1 cellular context compared by ENCODE assay signal in the genomic region with DNA sequence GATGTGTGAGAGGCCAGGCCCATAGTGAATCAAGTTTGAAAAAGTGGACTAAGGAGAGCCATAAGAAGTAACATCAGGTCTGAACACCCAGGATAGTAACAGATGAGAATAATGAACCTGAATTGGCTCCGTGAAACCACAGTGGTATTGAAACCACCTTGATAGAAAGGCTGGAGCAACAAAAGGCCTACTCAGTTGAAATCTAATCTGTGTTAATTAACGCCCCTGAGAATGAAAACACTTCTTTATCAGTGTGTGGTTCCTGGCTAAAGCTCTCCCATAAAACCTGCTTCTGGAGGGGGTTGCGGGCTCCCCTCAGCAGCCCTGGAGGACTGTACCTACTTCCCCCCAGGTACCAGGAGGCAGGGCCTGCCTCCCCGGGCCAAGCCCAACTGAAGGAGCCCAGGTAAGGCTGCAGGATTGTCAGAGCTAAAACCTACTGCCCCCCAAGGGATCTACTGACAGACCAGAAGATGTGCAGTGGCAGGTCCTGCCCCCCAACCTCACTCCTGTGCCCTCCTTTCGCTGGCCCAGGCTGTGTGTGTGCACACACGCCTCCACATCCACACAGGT.
TF ChIP-seq lines count a peak whose summit lies in the region.

No MANE protein-coding gene starts in this region.

TF ChIP-seq in HepG2, 621 proteins besides CTCF, POLR2A, EP300 and RAD21:
- no peak for TF ChIP-seq ZNF468 (CRISPR knock-in tag; IDR thresholded peaks at IDR 0.05)
- no peak for TF ChIP-seq RFXAP (CRISPR knock-in tag; IDR thresholded peaks at IDR 0.05; ENCODE audit: borderline replicate concordance)
- TF ChIP-seq, protein P1, sequence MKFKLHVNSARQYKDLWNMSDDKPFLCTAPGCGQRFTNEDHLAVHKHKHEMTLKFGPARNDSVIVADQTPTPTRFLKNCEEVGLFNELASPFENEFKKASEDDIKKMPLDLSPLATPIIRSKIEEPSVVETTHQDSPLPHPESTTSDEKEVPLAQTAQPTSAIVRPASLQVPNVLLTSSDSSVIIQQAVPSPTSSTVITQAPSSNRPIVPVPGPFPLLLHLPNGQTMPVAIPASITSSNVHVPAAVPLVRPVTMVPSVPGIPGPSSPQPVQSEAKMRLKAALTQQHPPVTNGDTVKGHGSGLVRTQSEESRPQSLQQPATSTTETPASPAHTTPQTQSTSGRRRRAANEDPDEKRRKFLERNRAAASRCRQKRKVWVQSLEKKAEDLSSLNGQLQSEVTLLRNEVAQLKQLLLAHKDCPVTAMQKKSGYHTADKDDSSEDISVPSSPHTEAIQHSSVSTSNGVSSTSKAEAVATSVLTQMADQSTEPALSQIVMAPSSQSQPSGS (CRISPR knock-in tag; IDR thresholded peaks at IDR 0.05) = no peak
- TF ChIP-seq KLF12 (CRISPR knock-in tag; IDR thresholded peaks at IDR 0.05; ENCODE audit: borderline replicate concordance) = no peak
- TF ChIP-seq ZNF563 (CRISPR knock-in tag; IDR thresholded peaks at IDR 0.05) = no peak
- no peak for TF ChIP-seq ZNF331 (CRISPR knock-in tag; IDR thresholded peaks at IDR 0.05)
- TF ChIP-seq FOSL1 (CRISPR knock-in tag; IDR thresholded peaks at IDR 0.05; ENCODE audit: borderline replicate concordance) = no peak
- no peak for TF ChIP-seq ZNF703 (CRISPR knock-in tag; IDR thresholded peaks at IDR 0.05; ENCODE audit: borderline replicate concordance)
- TF ChIP-seq, protein P2, sequence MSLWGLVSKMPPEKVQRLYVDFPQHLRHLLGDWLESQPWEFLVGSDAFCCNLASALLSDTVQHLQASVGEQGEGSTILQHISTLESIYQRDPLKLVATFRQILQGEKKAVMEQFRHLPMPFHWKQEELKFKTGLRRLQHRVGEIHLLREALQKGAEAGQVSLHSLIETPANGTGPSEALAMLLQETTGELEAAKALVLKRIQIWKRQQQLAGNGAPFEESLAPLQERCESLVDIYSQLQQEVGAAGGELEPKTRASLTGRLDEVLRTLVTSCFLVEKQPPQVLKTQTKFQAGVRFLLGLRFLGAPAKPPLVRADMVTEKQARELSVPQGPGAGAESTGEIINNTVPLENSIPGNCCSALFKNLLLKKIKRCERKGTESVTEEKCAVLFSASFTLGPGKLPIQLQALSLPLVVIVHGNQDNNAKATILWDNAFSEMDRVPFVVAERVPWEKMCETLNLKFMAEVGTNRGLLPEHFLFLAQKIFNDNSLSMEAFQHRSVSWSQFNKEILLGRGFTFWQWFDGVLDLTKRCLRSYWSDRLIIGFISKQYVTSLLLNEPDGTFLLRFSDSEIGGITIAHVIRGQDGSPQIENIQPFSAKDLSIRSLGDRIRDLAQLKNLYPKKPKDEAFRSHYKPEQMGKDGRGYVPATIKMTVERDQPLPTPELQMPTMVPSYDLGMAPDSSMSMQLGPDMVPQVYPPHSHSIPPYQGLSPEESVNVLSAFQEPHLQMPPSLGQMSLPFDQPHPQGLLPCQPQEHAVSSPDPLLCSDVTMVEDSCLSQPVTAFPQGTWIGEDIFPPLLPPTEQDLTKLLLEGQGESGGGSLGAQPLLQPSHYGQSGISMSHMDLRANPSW (CRISPR knock-in tag; IDR thresholded peaks at IDR 0.05; ENCODE audit: borderline replicate concordance) = no peak
- no peak for TF ChIP-seq ADNP (CRISPR knock-in tag; IDR thresholded peaks at IDR 0.05)
- no peak for TF ChIP-seq ZC3H13 (CRISPR knock-in tag; IDR thresholded peaks at IDR 0.05)
- no peak for TF ChIP-seq ATRX (CRISPR knock-in tag; IDR thresholded peaks at IDR 0.05; ENCODE audit: borderline replicate concordance)
- no peak for TF ChIP-seq PAF1 (CRISPR knock-in tag; IDR thresholded peaks at IDR 0.05)
- no peak for TF ChIP-seq ELF3 (CRISPR knock-in tag; IDR thresholded peaks at IDR 0.05)
- TF ChIP-seq GFI1 (CRISPR knock-in tag; IDR thresholded peaks at IDR 0.05; ENCODE audit: borderline replicate concordance) = no peak
- no peak for TF ChIP-seq NKX3-1 (CRISPR knock-in tag; IDR thresholded peaks at IDR 0.05)
